18 cellular contexts compared by ENCODE assay signal in genomic region chr22:43476341-43476740, GRCh38.
DNase-seq lines count a peak whose midpoint lies in the region; ATAC-seq and TF ChIP-seq lines count a peak whose summit lies in the region.
"Had no signal": no experiment of that assay in that cellular context is flagged by ENCODE, and none has a peak within 500 bp of the region (broad histone marks: within the 10 kb centered on the region; RNA-seq: fewer than 3 reads in every experiment).

No MANE protein-coding gene starts in this region.

- H3K9me3 Mint-ChIP-seq in progenitor cell of endocrine pancreas (ENCODE audit: low read depth) (no peaks in the 10 kb centered on the region), immature natural killer cell (no peaks in the 10 kb centered on the region)
- H3K9me3 Mint-ChIP-seq: activated T-cell treated with anti-CD3 and anti-CD28 coated beads, Interleukin-2, amount 50 U/mL, for 4 hours; naive thymus-derived CD8-positive, alpha-beta T cell had no signal

- DNase-seq in NCI-H82 (lab: John Stamatoyannopoulos, UW) (peak; percentile 7), NCI-H82 treated with DMSO at 0.1 percent for 48 hours (lab: John Stamatoyannopoulos, UW; ENCODE audit: unreplicated experiment) (no peak), HuH-7 (ENCODE audit: low spot score) (peak; percentile 57), progenitor cell of endocrine pancreas (ENCODE audit: low spot score, unreplicated experiment) (no peak), immature natural killer cell (no peak)
- DNase-seq: activated CD4-positive, alpha-beta T cell treated with anti-CD3 and anti-CD28 coated beads, Interleukin-2, amount 50 U/mL, for 1 hour; activated T-cell treated with anti-CD3 and anti-CD28 coated beads, Interleukin-2, amount 50 U/mL, for 4 hours; caudate nucleus; lower lobe of right lung; NCI-H1930; psoas muscle; stimulated activated naive CD4-positive, alpha-beta T cell treated with Interleukin-2 at 50 U/mL for 16 hours had no signal

- H3K27ac ChIP-seq in VCaP, result no peak overlapping the region
- H3K27ac ChIP-seq: KMS-11, lower lobe of right lung, psoas muscle, SJSA1 had no signal

- peaks cover 9% of the 10 kb centered on the region for H3K27me3 Mint-ChIP-seq in progenitor cell of endocrine pancreas
- peaks cover 0 to 6% (median 0%) of the 10 kb centered on the region in 3 donors for H3K27me3 Mint-ChIP-seq in immature natural killer cell (ENCODE audit: low read depth in 3 of 3)

- H3K4me3 Mint-ChIP-seq in progenitor cell of endocrine pancreas (ENCODE audit: low read depth), result no peak overlapping the region
- H3K4me3 Mint-ChIP-seq in immature natural killer cell, result no peak overlapping the region
- H3K4me3 Mint-ChIP-seq: activated T-cell treated with anti-CD3 and anti-CD28 coated beads, Interleukin-2, amount 50 U/mL, for 4 hours; naive thymus-derived CD8-positive, alpha-beta T cell had no signal

- no peak overlapping the region for H3K27ac Mint-ChIP-seq in progenitor cell of endocrine pancreas
- no peak overlapping the region for H3K27ac Mint-ChIP-seq in immature natural killer cell
- H3K27ac Mint-ChIP-seq: naive thymus-derived CD8-positive, alpha-beta T cell had no signal

- H3K36me3 Mint-ChIP-seq in progenitor cell of endocrine pancreas (ENCODE audit: insufficient read depth) (no peaks in the 10 kb centered on the region), immature natural killer cell (no peaks in the 10 kb centered on the region)
- H3K36me3 Mint-ChIP-seq: naive thymus-derived CD8-positive, alpha-beta T cell had no signal

- ATAC-seq in HG02588 (IDR thresholded peaks at IDR 0.05; ENCODE audit: unreplicated experiment) (no peak), HG03520 (IDR thresholded peaks at IDR 0.05; ENCODE audit: unreplicated experiment) (no peak)
- ATAC-seq: activated T-cell treated with anti-CD3 and anti-CD28 coated beads, Interleukin-2, amount 50 U/mL, for 4 hours; lower lobe of right lung; naive thymus-derived CD8-positive, alpha-beta T cell; psoas muscle had no signal

- TF ChIP-seq CTCF in VCaP (conservative IDR thresholded peaks at IDR 0.05), result peak; percentile 41
- TF ChIP-seq CTCF in progenitor cell of endocrine pancreas (IDR thresholded peaks at IDR 0.05; ENCODE audit: unreplicated experiment), result peak; percentile 43

- H3K4me1 Mint-ChIP-seq in progenitor cell of endocrine pancreas (ENCODE audit: low read depth) (peaks cover 5% of the 10 kb centered on the region), immature natural killer cell (peaks cover 8 to 12% of the 10 kb centered on the region in 2 donors)

Comparison
In these comparisons a context has a peak if more than half of its experiments do, and no peak if none do; other contexts are left out.
1. DNase-seq: peak in NCI-H82 (single experiment) and HuH-7 (single experiment); none in NCI-H82 treated with DMSO at 0.1 percent for 48 hours (single experiment), progenitor cell of endocrine pancreas (single experiment) and immature natural killer cell (0 of 3).